ENCODE assay signal across 8 cellular contexts in genomic region chr18:961644-962355, GRCh38. TPM values are rescaled to one million over a fixed set of nuclear protein-coding genes. Genes with fewer than 3 reads are reported as not detected.
DNase-seq lines count a peak whose midpoint lies in the region; ATAC-seq, FAIRE-seq and TF ChIP-seq lines count a peak whose summit lies in the region.

No MANE protein-coding gene starts in this region.

- DNase-seq in Caki2 (ENCODE audit: low read depth) (peak; percentile 29), HT1080 (ENCODE audit: low read depth) (peak; percentile 44), T follicular helper cell (ENCODE audit: low read depth) (peak; percentile 10), brain microvascular endothelial cell (peak; percentile 43), kidney (peak; percentile 66)
- peak; percentile 9 to 24 for DNase-seq in stimulated activated CD4-positive, alpha-beta T cell treated with anti-CD3 and anti-CD28 coated beads, Interleukin-4, amount 100 ng/mL, for 4 hours

- H3K27me3 ChIP-seq in brain microvascular endothelial cell (replicated peaks): no peaks in the 10 kb centered on the region

- ATAC-seq in HG02678 (IDR thresholded peaks at IDR 0.05; ENCODE audit: unreplicated experiment): no peak
- no peak for ATAC-seq in HG03045 (IDR thresholded peaks at IDR 0.05; ENCODE audit: unreplicated experiment)

- peaks cover 0 to 2% of the 10 kb centered on the region in 2 donors for H3K4me1 ChIP-seq in kidney (ENCODE audit: control insufficient read depth in 1 of 2, insufficient read depth in 1 of 2, low read depth in 1 of 2, low read length in 2 of 2)

- H3K36me3 ChIP-seq in brain microvascular endothelial cell (replicated peaks): no peaks in the 10 kb centered on the region
- H3K36me3 ChIP-seq in kidney (ENCODE audit: control insufficient read depth in 1 of 2, insufficient read depth in 2 of 2, low read length in 2 of 2): no peaks in the 10 kb centered on the region

- peak overlapping the region in 1 of 2 donors; percentile 34 for H3K9ac ChIP-seq in kidney (ENCODE audit: low read length in 2 of 2)

- peak; percentile 94 for TF ChIP-seq CTCF in brain microvascular endothelial cell (IDR thresholded peaks at IDR 0.05; ENCODE audit: low read depth, low read length, missing control alignments)
- peak; percentile 85 for TF ChIP-seq CTCF in kidney (IDR thresholded peaks at IDR 0.05; ENCODE audit: borderline replicate concordance, extremely low read depth, insufficient read depth)

- no peaks in the 10 kb centered on the region for H3K9me3 ChIP-seq in kidney (ENCODE audit: control insufficient read depth in 1 of 2, low read length in 2 of 2)

- H3K27ac ChIP-seq in brain microvascular endothelial cell (no peak overlapping the region), kidney (ENCODE audit: low read depth in 2 of 2, low read length in 2 of 2) (no peak overlapping the region)

- H3K4me3 ChIP-seq in brain microvascular endothelial cell (ENCODE audit: low read depth, low read length): peak overlapping the region; percentile 54
- peak overlapping the region; percentile 42 to 46 for H3K4me3 ChIP-seq in kidney (ENCODE audit: low read length in 2 of 2)

- intact Hi-C loops in kidney (cut with DNase I): no loop called here

- in situ Hi-C loops in Caki2 (cut with HindIII; ENCODE audit: low pct_unique_long_range_greater_than_20kb, low sequenced_read_pairs) (no loop called here), brain microvascular endothelial cell (cut with HindIII; ENCODE audit: low pct_ligation_motif_present, low sequenced_read_pairs) (no loop called here)

- peak; percentile 88 for FAIRE-seq in kidney (lab: Jason Lieb, UNC)

RNA-seq across cellular contexts. Expression of gene ADCYAP1, which starts 57.1 kb away (rescaled TPM):
- total RNA-seq in Caki2 (2014; rRNA removed; shearing (Covaris generic); ENCODE audit: low replicate concordance): not detected in 2 replicates
- not detected in 2 replicates for total RNA-seq in HT1080 (2014; rRNA removed; shearing (Covaris generic))
- polyA plus RNA-seq in HT1080 (2015; cell fraction: cytosol; rRNA removed): not detected in 2 replicates
- not detected in 2 replicates for polyA plus RNA-seq in HT1080 (2015; cell fraction: nucleus; rRNA removed)
- total RNA-seq in kidney: 11.1 TPM
- polyA plus RNA-seq in kidney (ENCODE audit: insufficient read depth, low read depth, low replicate concordance): 1.8 TPM

Comparison
In these comparisons a context has a peak if more than half of its experiments do, and no peak if none do; other contexts are left out.
1. DNase-seq: peak in every context shown above with its lines; median percentile 66 in kidney; 44 in HT1080; 43 in brain microvascular endothelial cell; 29 in Caki2; 16 in stimulated activated CD4-positive, alpha-beta T cell treated with anti-CD3 and anti-CD28 coated beads, Interleukin-4, amount 100 ng/mL, for 4 hours; 10 in T follicular helper cell.
2. RNA of gene ADCYAP1, which starts 57.1 kb away (total RNA-seq): 11.1 TPM in kidney (single experiment); not detected in Caki2 and not detected in HT1080; every median in the first group is over 10 times any median in the second.